In genomic region chr7:102610996-102611685, GRCh38 we compare ENCODE assay signal across 12 cellular contexts. TPM values are rescaled to one million over a fixed set of nuclear protein-coding genes. Genes with fewer than 3 reads are reported as not detected.
A peak's percentile ranks its signal among the peaks of the same experiment; 100 is the strongest.
DNase-seq lines count a peak whose midpoint lies in the region; ATAC-seq and TF ChIP-seq lines count a peak whose summit lies in the region.
"Not testable (repeated sequence)": the region's sequence is repeated elsewhere in the genome, so short reads cannot be mapped to it uniquely, and the experiment has no call there.
"Had no signal": no experiment of that assay in that cellular context is flagged by ENCODE, and none has a peak within 500 bp of the region (broad histone marks: within the 10 kb centered on the region; RNA-seq: fewer than 3 reads in every experiment).

No MANE protein-coding gene starts in this region.

- not testable (repeated sequence) for H3K9me3 ChIP-seq in CD4-positive, CD25-positive, alpha-beta regulatory T cell (ENCODE audit: control insufficient read depth in 2 of 2, low read length in 2 of 2)

- H3K4me1 Mint-ChIP-seq in CD4-positive, CD25-positive, alpha-beta regulatory T cell; WTC11; naive thymus-derived CD8-positive, alpha-beta T cell: not testable (repeated sequence)

- not testable (repeated sequence) for TF ChIP-seq CTCF in WTC11 (IDR thresholded peaks at IDR 0.05); foreskin keratinocyte (conservative IDR thresholded peaks at IDR 0.05)

- not testable (repeated sequence) for H3K4me1 ChIP-seq in CD4-positive, CD25-positive, alpha-beta regulatory T cell (ENCODE audit: control insufficient read depth, insufficient read depth, low read length, poor library complexity, severe bottlenecking); foreskin keratinocyte

- not testable (repeated sequence) for H3K9me3 Mint-ChIP-seq in CD4-positive, CD25-positive, alpha-beta regulatory T cell; WTC11; naive thymus-derived CD8-positive, alpha-beta T cell

- ATAC-seq in CD4-positive, CD25-positive, alpha-beta regulatory T cell (ENCODE audit: low read depth in 2 of 2): peak; percentile 58 to 66
- peak; percentile 36 for ATAC-seq in GM19035 (IDR thresholded peaks at IDR 0.05; ENCODE audit: unreplicated experiment)
- peak; percentile 39 for ATAC-seq in GM21529 (IDR thresholded peaks at IDR 0.05; ENCODE audit: unreplicated experiment)
- peak; percentile 40 for ATAC-seq in HG02852 (IDR thresholded peaks at IDR 0.05; ENCODE audit: unreplicated experiment)
- ATAC-seq in HG03175 (IDR thresholded peaks at IDR 0.05; ENCODE audit: unreplicated experiment): peak; percentile 44
- ATAC-seq in WTC11: peak; percentile 76
- peak; percentile 63 for ATAC-seq in foreskin keratinocyte
- ATAC-seq in naive thymus-derived CD8-positive, alpha-beta T cell: peak; percentile 81 to 87

- not testable (repeated sequence) for DNase-seq in CD4-positive, CD25-positive, alpha-beta regulatory T cell; WTC11 (ENCODE audit: low spot score); foreskin keratinocyte; naive thymus-derived CD8-positive, alpha-beta T cell

- H3K4me3 Mint-ChIP-seq in CD4-positive, CD25-positive, alpha-beta regulatory T cell; WTC11; naive thymus-derived CD8-positive, alpha-beta T cell: not testable (repeated sequence)

- not testable (repeated sequence) for H3K27ac ChIP-seq in CD4-positive, CD25-positive, alpha-beta regulatory T cell (ENCODE audit: insufficient read depth, low read length, poor library complexity, severe bottlenecking); foreskin keratinocyte

- not testable (repeated sequence) for H3K27me3 ChIP-seq in CD4-positive, CD25-positive, alpha-beta regulatory T cell (ENCODE audit: control insufficient read depth, insufficient read depth, low read length); foreskin keratinocyte

- H3K36me3 ChIP-seq in CD4-positive, CD25-positive, alpha-beta regulatory T cell (ENCODE audit: control insufficient read depth, insufficient read depth, low read length): not testable (repeated sequence)

- POLR2A ChIA-PET in WTC11 (lab: Charles Lee); naive thymus-derived CD8-positive, alpha-beta T cell (lab: Charles Lee): not testable (repeated sequence)

- H3K36me3 Mint-ChIP-seq in CD4-positive, CD25-positive, alpha-beta regulatory T cell; WTC11; naive thymus-derived CD8-positive, alpha-beta T cell: not testable (repeated sequence)

- H3K27ac Mint-ChIP-seq in CD4-positive, CD25-positive, alpha-beta regulatory T cell; WTC11; naive thymus-derived CD8-positive, alpha-beta T cell: not testable (repeated sequence)

- H3K27me3 Mint-ChIP-seq in CD4-positive, CD25-positive, alpha-beta regulatory T cell; WTC11 (ENCODE audit: low read depth); naive thymus-derived CD8-positive, alpha-beta T cell: not testable (repeated sequence)

- not testable (repeated sequence) for H3K4me3 ChIP-seq in CD4-positive, CD25-positive, alpha-beta regulatory T cell (ENCODE audit: low read depth, low read length)

- CTCF ChIA-PET in WTC11 (lab: Charles Lee): not testable (repeated sequence)

RNA-seq across cellular contexts. Expression of gene RASA4, which starts 5.4 kb away (rescaled TPM):
- total RNA-seq in CD4-positive, CD25-positive, alpha-beta regulatory T cell: 67.5 TPM
- 10 to 100 TPM; 17.7 to 24.2 (median 19.3) TPM for polyA plus RNA-seq in CD4-positive, CD25-positive, alpha-beta regulatory T cell
- total RNA-seq in WTC11 (2021): 11.2 to 17.9 TPM (median 17.4 TPM) in 3 replicates
- 0.56 and 1.3 TPM in 2 replicates for total RNA-seq in foreskin keratinocyte
- 0.92 and 0.99 TPM in 2 replicates for polyA plus RNA-seq in foreskin keratinocyte
- 10 to 100 TPM; 60.9 to 65.1 TPM for total RNA-seq in naive thymus-derived CD8-positive, alpha-beta T cell
- 10 to 100 TPM; 14.2 to 32.6 (median 23.4) TPM for polyA plus RNA-seq in naive thymus-derived CD8-positive, alpha-beta T cell

RNA-seq across cellular contexts. Expression of gene UPK3BL1, which starts 31.4 kb away (rescaled TPM):
- total RNA-seq in CD4-positive, CD25-positive, alpha-beta regulatory T cell: 119 TPM
- polyA plus RNA-seq in CD4-positive, CD25-positive, alpha-beta regulatory T cell: 10 to 100 TPM in 3 of 4 donors, 1 to 10 TPM in 1; 9.7 to 32.6 (median 21.9) TPM
- total RNA-seq in WTC11 (2021) (21.3 to 27.4 TPM (median 23.2 TPM) in 3 replicates), foreskin keratinocyte (10.6 and 21.7 TPM in 2 replicates)
- 14.5 and 26.5 TPM in 2 replicates for polyA plus RNA-seq in foreskin keratinocyte
- 10 to 100 TPM; 72.8 to 77.3 TPM for total RNA-seq in naive thymus-derived CD8-positive, alpha-beta T cell
- polyA plus RNA-seq in naive thymus-derived CD8-positive, alpha-beta T cell: 10 to 100 TPM; 22.4 to 32.6 (median 31.2) TPM

RNA-seq across cellular contexts. Expression of gene POLR2J3, which starts 38.8 kb away (rescaled TPM):
- total RNA-seq in CD4-positive, CD25-positive, alpha-beta regulatory T cell: 214 TPM
- polyA plus RNA-seq in CD4-positive, CD25-positive, alpha-beta regulatory T cell: 10 to 100 TPM; 19.9 to 33.7 (median 27.9) TPM
- total RNA-seq in WTC11 (2021) (21.2 to 26.5 TPM (median 24.7 TPM) in 3 replicates), foreskin keratinocyte (22.0 and 30.0 TPM in 2 replicates)
- polyA plus RNA-seq in foreskin keratinocyte: 65.2 and 69.6 TPM in 2 replicates
- 100 to 1,000 TPM; 104 to 119 TPM for total RNA-seq in naive thymus-derived CD8-positive, alpha-beta T cell
- polyA plus RNA-seq in naive thymus-derived CD8-positive, alpha-beta T cell: 10 to 100 TPM; 27.7 to 48.4 (median 34.6) TPM

RNA-seq across cellular contexts. Expression of gene SPDYE2B, which starts 39.0 kb away (rescaled TPM):
- total RNA-seq in CD4-positive, CD25-positive, alpha-beta regulatory T cell: not detected
- polyA plus RNA-seq in CD4-positive, CD25-positive, alpha-beta regulatory T cell: under 1 TPM in 1 of 4 donors, not detected in 3; 0.41 TPM
- total RNA-seq in WTC11 (2021): 0.23 TPM in 1 of 3 replicates, not detected in the others
- total RNA-seq in foreskin keratinocyte: not detected in 2 replicates
- polyA plus RNA-seq in foreskin keratinocyte: not detected in 2 replicates
- total RNA-seq in naive thymus-derived CD8-positive, alpha-beta T cell: not detected
- under 1 TPM in 1 of 3 donors, not detected in 2; 0.22 TPM for polyA plus RNA-seq in naive thymus-derived CD8-positive, alpha-beta T cell
- total RNA-seq: A172; activated T-helper 1 cell treated with anti-CD3 and anti-CD28 coated beads, Interleukin-12 subunit alpha, Interleukin-12 subunit beta, Interleukin-2, Interleukin-4 antibody, amounts not matched to agents 30 ng/mL and 10 ng/mL and 1 ng/mL, durations not matched to agents 14 hours and 24 hours and 36 hours; adrenal gland; smooth muscle cell had no signal
- polyA plus RNA-seq: adrenal gland, smooth muscle cell had no signal
